13 cellular contexts compared by ENCODE assay signal in genomic region chr5:98934581-98934980, GRCh38. TPM values are rescaled to one million over a fixed set of nuclear protein-coding genes. Genes with fewer than 3 reads are reported as not detected.
DNase-seq lines count a peak whose midpoint lies in the region; ATAC-seq lines count a peak whose summit lies in the region.
"Had no signal": no experiment of that assay in that cellular context is flagged by ENCODE, and none has a peak within 500 bp of the region (broad histone marks: within the 10 kb centered on the region; RNA-seq: fewer than 3 reads in every experiment).

No MANE protein-coding gene starts in this region.

- no peaks in the 10 kb centered on the region for H3K9me3 Mint-ChIP-seq in activated naive CD8-positive, alpha-beta T cell treated with anti-CD3 and anti-CD28 coated beads, Interleukin-2, amount 10 ng/mL, durations not matched to agents 7 days and 5 days

- no peak for ATAC-seq in activated naive CD8-positive, alpha-beta T cell treated with anti-CD3 and anti-CD28 coated beads, Interleukin-2, amount 10 ng/mL, durations not matched to agents 7 days and 5 days (ENCODE audit: low read depth)
- no peak for ATAC-seq in HG03354 (IDR thresholded peaks at IDR 0.05; ENCODE audit: poor library complexity, severe bottlenecking, unreplicated experiment)
- ATAC-seq: right cardiac atrium had no signal

- H3K36me3 Mint-ChIP-seq in activated naive CD8-positive, alpha-beta T cell treated with anti-CD3 and anti-CD28 coated beads, Interleukin-2, amount 10 ng/mL, durations not matched to agents 7 days and 5 days, result peaks cover 12% of the 10 kb centered on the region

- POLR2A ChIA-PET in activated naive CD8-positive, alpha-beta T cell treated with anti-CD3 and anti-CD28 coated beads, Interleukin-2, amount 10 ng/mL, durations not matched to agents 7 days and 5 days (lab: Charles Lee), result interaction anchor here (0.7 kb wide), 1 partner anchor 99 kb away, joined by 5 read pairs; no protein-coding TSS in a partner anchor

- H3K27ac Mint-ChIP-seq in activated naive CD8-positive, alpha-beta T cell treated with anti-CD3 and anti-CD28 coated beads, Interleukin-2, amount 10 ng/mL, durations not matched to agents 7 days and 5 days, result peak overlapping the region; percentile 39

- DNase-seq in ACHN (peak; percentile 20), ELR (ENCODE audit: low read depth) (peak; percentile 37), kidney tubule cell (ENCODE audit: low spot score) (peak; percentile 70), NCI-H2107 treated with DMSO at 0.1 percent for 48 hours (lab: John Stamatoyannopoulos, UW; ENCODE audit: unreplicated experiment) (no peak), iPS-NIHi11 (ENCODE audit: low spot score) (no peak), SKM-1 treated with dmso at 0.1 percent for 144 hours (lab: John Stamatoyannopoulos, UW; ENCODE audit: unreplicated experiment) (no peak)
- DNase-seq in activated naive CD8-positive, alpha-beta T cell treated with anti-CD3 and anti-CD28 coated beads, Interleukin-2, amount 10 ng/mL, durations not matched to agents 7 days and 5 days, result no peak
- DNase-seq: activated T-cell treated with anti-CD3 and anti-CD28 coated beads, Interleukin-2, amount 50 U/mL, for 1 hour; cerebellar nuclear complex; right cardiac atrium; SIG-M5; WERI-Rb-1 had no signal

- H3K4me3 Mint-ChIP-seq in activated naive CD8-positive, alpha-beta T cell treated with anti-CD3 and anti-CD28 coated beads, Interleukin-2, amount 10 ng/mL, durations not matched to agents 7 days and 5 days, result no peak overlapping the region

- in situ Hi-C loops in ACHN (cut with HindIII; ENCODE audit: low pct_ligation_motif_present, low pct_unique_long_range_greater_than_20kb, low sequenced_read_pairs), result no loop called here

- peaks cover 32% of the 10 kb centered on the region for H3K4me1 Mint-ChIP-seq in activated naive CD8-positive, alpha-beta T cell treated with anti-CD3 and anti-CD28 coated beads, Interleukin-2, amount 10 ng/mL, durations not matched to agents 7 days and 5 days

- H3K27me3 Mint-ChIP-seq in activated naive CD8-positive, alpha-beta T cell treated with anti-CD3 and anti-CD28 coated beads, Interleukin-2, amount 10 ng/mL, durations not matched to agents 7 days and 5 days, result no peaks in the 10 kb centered on the region

RNA-seq across cellular contexts. Expression of gene CHD1, which starts 5.8 kb away (rescaled TPM):
- total RNA-seq in activated naive CD8-positive, alpha-beta T cell treated with anti-CD3 and anti-CD28 coated beads, Interleukin-2, amount 10 ng/mL, durations not matched to agents 7 days and 5 days, result 10 to 100 TPM; 49.1 to 57.3 TPM

Comparison
In these comparisons a context has a peak if more than half of its experiments do, and no peak if none do; other contexts are left out.
1. DNase-seq: peak in ACHN (single experiment), ELR (single experiment) and kidney tubule cell (single experiment); none in activated naive CD8-positive, alpha-beta T cell treated with anti-CD3 and anti-CD28 coated beads, Interleukin-2, amount 10 ng/mL, durations not matched to agents 7 days and 5 days (single experiment), NCI-H2107 treated with DMSO at 0.1 percent for 48 hours (single experiment), iPS-NIHi11 (single experiment) and SKM-1 treated with dmso at 0.1 percent for 144 hours (single experiment).